ENCODE assay signal across 1 cellular context in genomic region chr1:46805755-46806154, GRCh38.
TF ChIP-seq lines count a peak whose summit lies in the region.

No MANE protein-coding gene starts in this region.

TF ChIP-seq in GM23338, 12 proteins besides CTCF, POLR2A, EP300 and RAD21 (continued from another document):
- TF ChIP-seq ZNF462 (CRISPR knock-in tag; IDR thresholded peaks at IDR 0.05), result no peak
- TF ChIP-seq ZNF331 (CRISPR knock-in tag; IDR thresholded peaks at IDR 0.05; ENCODE audit: low read depth), result no peak
- no peak for TF ChIP-seq POLR2AphosphoS5 (IDR thresholded peaks at IDR 0.05; ENCODE audit: low read depth)
- TF ChIP-seq EZH2phosphoT487 (IDR thresholded peaks at IDR 0.05; ENCODE audit: unreplicated experiment), result no peak
- no peak for TF ChIP-seq EZH2 (IDR thresholded peaks at IDR 0.05; ENCODE audit: low read depth, unreplicated experiment)
- no peak for TF ChIP-seq JUNB (IDR thresholded peaks at IDR 0.05; ENCODE audit: unreplicated experiment)
